ENCODE assay signal across 8 cellular contexts in the genomic region with DNA sequence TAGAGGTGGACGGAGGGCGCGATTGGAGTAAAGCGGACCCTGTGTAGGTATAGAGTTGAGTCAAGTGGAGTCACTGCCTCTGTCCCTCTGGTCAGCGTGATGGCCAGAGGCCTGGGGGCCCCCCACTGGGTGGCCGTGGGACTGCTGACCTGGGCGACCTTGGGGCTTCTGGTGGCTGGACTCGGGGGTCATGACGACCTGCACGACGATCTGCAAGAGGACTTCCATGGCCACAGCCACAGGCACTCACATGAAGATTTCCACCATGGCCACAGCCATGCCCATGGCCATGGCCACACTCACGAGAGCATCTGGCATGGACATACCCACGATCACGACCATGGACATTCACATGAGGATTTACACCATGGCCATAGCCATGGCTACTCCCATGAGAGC. TPM values are rescaled to one million over a fixed set of nuclear protein-coding genes. Genes with fewer than 3 reads are reported as not detected.
DNase-seq lines count a peak whose midpoint lies in the region; ATAC-seq and TF ChIP-seq lines count a peak whose summit lies in the region.

No MANE protein-coding gene starts in this region.

- H3K4me1 ChIP-seq in breast epithelium = peaks cover 10 to 37% of the 10 kb centered on the region in 2 donors

- no peaks in the 10 kb centered on the region for H3K36me3 ChIP-seq in breast epithelium

- DNase-seq in Right ventricle myocardium inferior (ENCODE audit: missing footprints) (no peak), Right ventricle myocardium superior (no peak), breast epithelium (ENCODE audit: low spot score in 2 of 2) (no peak), memory B cell (ENCODE audit: low spot score in 2 of 2) (no peak), LoVo (ENCODE audit: low spot score) (no peak), DMS 273 treated with DMSO at 0.1 percent for 48 hours (lab: John Stamatoyannopoulos, UW) (no peak)

- H3K27ac Mint-ChIP-seq in memory B cell = peak overlapping the region; percentile 95

- H3K36me3 Mint-ChIP-seq in memory B cell = peaks cover 27% of the 10 kb centered on the region

- peak overlapping the region; percentile 98 to 99 for H3K27ac ChIP-seq in breast epithelium

- peaks cover 60% of the 10 kb centered on the region for H3K4me1 Mint-ChIP-seq in memory B cell

- no peaks in the 10 kb centered on the region for H3K9me3 ChIP-seq in breast epithelium

- no peak for TF ChIP-seq CTCF in breast epithelium (IDR thresholded peaks at IDR 0.05)

- no peak for TF ChIP-seq POLR2A in breast epithelium (IDR thresholded peaks at IDR 0.05)

- ATAC-seq in Right ventricle myocardium inferior (peak; percentile 0), Right ventricle myocardium superior (ENCODE audit: poor library complexity) (no peak), memory B cell (ENCODE audit: low read depth) (no peak), HG03565 (IDR thresholded peaks at IDR 0.05; ENCODE audit: unreplicated experiment) (no peak), HG02938 (IDR thresholded peaks at IDR 0.05; ENCODE audit: unreplicated experiment) (no peak)

- no peaks in the 10 kb centered on the region for H3K27me3 Mint-ChIP-seq in memory B cell

- H3K4me3 Mint-ChIP-seq in memory B cell = peak overlapping the region; percentile 99

- H3K9me3 Mint-ChIP-seq in memory B cell = no peaks in the 10 kb centered on the region

- peak overlapping the region; percentile 61 to 94 (median 92) for H3K4me3 ChIP-seq in breast epithelium

- intact Hi-C loops in Right ventricle myocardium inferior (cut with DNase I) = loop anchor here (2.0 to 10.0 kb wide), 3 partner anchors 48 to 1006 kb away; a partner anchor contains a TSS
- intact Hi-C loops in Right ventricle myocardium superior (cut with DNase I) = loop anchor here (5.0 kb wide), 1 partner anchor 229 kb away; no protein-coding TSS in a partner anchor
- intact Hi-C loops in breast epithelium (cut with DNase I; ENCODE audit: low total_unique reads) = no loop called here

- H3K27me3 ChIP-seq in breast epithelium = no peaks in the 10 kb centered on the region

RNA-seq across cellular contexts. Expression of a gene that starts 0.5 kb away (rescaled TPM):
- total RNA-seq in Right ventricle myocardium inferior (55.4 TPM), Right ventricle myocardium superior (46.0 TPM), breast epithelium (10 to 100 TPM; 55.0 to 79.3 (median 74.1) TPM)

RNA-seq across cellular contexts. Expression of a gene that starts 0.7 kb away (rescaled TPM):
- total RNA-seq in Right ventricle myocardium inferior (39.3 TPM), Right ventricle myocardium superior (37.9 TPM), breast epithelium (10 to 100 TPM; 27.4 to 39.1 (median 27.5) TPM)

RNA-seq across cellular contexts. Expression of a gene that starts 3.3 kb away (rescaled TPM):
- total RNA-seq in Right ventricle myocardium inferior (25.0 TPM), Right ventricle myocardium superior (25.1 TPM), breast epithelium (10 to 100 TPM; 17.0 to 33.8 (median 18.4) TPM)

RNA-seq across cellular contexts. Expression of a gene that starts 7.2 kb away (rescaled TPM):
- 27.7 TPM for total RNA-seq in Right ventricle myocardium inferior
- 26.4 TPM for total RNA-seq in Right ventricle myocardium superior
- 10 to 100 TPM; 11.8 to 20.6 (median 19.5) TPM for total RNA-seq in breast epithelium

RNA-seq across cellular contexts. Expression of a gene that starts 8.9 kb away (rescaled TPM):
- total RNA-seq in Right ventricle myocardium inferior (1.1 TPM), Right ventricle myocardium superior (0.94 TPM), breast epithelium (1 to 10 TPM in 1 of 3 donors, under 1 TPM in 2; 0.32 to 1.0 (median 0.98) TPM)
